Comparison of ENCODE assay signal across 1 cellular context in the genomic region with DNA sequence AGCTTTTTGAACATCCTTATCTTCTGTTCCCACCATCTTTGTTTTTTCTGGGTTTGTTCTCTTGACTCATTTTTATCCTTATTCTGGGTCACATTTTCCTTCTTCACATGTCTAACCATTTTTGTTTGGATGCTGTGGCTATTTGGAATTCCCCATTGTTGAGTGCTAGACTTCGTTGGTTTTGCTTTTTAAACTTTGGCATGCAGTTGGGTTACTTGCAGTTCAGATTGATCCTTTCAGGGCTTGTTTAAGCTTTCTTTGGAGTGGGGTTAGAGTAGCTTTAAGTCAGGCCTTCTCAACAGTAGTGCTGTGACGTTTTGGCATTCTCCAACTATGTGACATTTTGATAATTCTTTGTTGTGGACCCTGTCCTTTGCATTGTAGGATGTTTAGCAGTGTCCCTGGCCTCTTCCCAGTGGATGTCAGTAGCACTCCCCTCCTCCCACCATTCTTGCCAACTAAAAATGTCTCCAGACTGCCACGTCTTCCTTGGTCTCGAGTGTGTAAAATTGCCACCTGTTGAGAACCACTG.
TF ChIP-seq lines count a peak whose summit lies in the region.

No MANE protein-coding gene starts in this region.

TF ChIP-seq in endothelial cell of umbilical vein, 7 proteins besides CTCF, POLR2A, EP300 and RAD21 (continued from another document):
- TF ChIP-seq GATA2 (IDR thresholded peaks at IDR 0.05; ENCODE audit: insufficient read depth, insufficient read length, low read depth, low read length), result no peak
